ENCODE assay signal across 1 cellular context in the genomic region with DNA sequence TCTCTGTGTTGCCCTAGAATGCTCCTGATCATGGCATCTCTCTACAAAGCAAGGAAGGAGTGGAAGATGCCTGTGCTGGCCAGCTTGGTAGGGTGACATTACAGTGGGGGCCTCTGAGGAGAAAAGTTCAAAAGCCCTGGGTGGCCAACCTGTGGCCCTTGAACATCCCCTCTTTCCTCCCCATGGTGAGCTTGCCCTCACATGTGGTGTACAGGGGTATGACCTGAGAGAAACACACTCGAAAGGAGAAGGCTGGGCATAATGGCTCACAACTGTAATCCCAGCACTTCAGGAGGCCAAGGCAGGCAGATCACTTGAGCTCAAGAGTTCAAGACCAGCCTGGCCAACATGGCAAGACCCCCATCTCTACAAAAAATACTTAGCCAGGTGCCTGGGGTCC.
TF ChIP-seq lines count a peak whose summit lies in the region.

No MANE protein-coding gene starts in this region.

TF ChIP-seq in HepG2, 621 proteins besides CTCF, POLR2A, EP300 and RAD21:
- no peak for TF ChIP-seq ZNF616 (CRISPR knock-in tag; IDR thresholded peaks at IDR 0.05; ENCODE audit: low read depth)
- no peak for TF ChIP-seq ZSCAN29 (CRISPR knock-in tag; conservative IDR thresholded peaks at IDR 0.05)
